ENCODE assay signal across 1 cellular context in the genomic region with DNA sequence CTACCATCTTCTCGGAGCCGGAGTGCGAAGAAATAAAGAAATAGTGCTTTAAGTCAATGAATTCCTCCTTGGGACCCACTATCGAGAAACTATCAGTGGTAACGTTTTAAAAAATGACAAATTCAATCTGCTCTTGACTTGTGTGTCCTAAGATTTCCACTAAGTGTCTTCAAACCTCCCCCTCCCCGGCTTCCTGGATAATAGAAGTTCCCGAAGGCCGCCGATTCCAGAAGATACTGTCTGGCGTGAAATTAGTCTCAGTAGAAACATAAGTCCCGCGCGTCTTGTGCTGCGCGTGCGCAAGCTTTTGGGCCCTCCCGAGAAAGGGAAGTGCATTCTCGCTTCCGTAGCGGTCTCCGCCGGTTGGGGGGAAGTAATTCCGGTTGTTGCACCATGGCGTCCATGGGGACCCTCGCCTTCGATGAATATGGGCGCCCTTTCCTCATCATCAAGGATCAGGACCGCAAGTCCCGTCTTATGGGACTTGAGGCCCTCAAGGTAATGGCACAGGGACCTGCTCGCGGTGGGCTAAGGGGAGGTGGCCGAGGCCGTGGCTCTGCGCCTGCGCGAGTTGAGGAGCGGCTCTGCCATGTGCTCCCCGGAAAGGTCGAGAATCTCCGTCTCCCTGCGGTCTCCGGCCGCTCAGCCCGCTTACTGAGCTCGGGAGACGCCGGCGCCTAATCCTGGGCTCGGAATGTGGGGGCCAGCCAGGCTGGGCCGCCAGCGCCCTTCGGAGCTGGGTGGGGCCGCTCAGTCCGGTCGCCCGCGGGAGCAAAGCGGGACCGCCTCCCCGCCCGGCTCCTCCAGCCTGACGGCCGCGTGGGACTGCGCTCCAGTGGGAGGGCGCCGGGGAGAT.
TF ChIP-seq lines count a peak whose summit lies in the region.

A gene (plus strand): TSS at position 333 of the 856 bp plus-strand sequence. CDS start 61 bp downstream, at position 394.

TF ChIP-seq in WTC11, 78 proteins besides CTCF, POLR2A, EP300 and RAD21 (continued from another document and continues in another):
- TF ChIP-seq, protein P1, sequence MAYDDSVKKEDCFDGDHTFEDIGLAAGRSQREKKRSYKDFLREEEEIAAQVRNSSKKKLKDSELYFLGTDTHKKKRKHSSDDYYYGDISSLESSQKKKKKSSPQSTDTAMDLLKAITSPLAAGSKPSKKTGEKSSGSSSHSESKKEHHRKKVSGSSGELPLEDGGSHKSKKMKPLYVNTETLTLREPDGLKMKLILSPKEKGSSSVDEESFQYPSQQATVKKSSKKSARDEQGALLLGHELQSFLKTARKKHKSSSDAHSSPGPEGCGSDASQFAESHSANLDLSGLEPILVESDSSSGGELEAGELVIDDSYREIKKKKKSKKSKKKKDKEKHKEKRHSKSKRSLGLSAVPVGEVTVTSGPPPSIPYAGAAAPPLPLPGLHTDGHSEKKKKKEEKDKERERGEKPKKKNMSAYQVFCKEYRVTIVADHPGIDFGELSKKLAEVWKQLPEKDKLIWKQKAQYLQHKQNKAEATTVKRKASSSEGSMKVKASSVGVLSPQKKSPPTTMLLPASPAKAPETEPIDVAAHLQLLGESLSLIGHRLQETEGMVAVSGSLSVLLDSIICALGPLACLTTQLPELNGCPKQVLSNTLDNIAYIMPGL (CRISPR knock-in tag; IDR thresholded peaks at IDR 0.05) = peak; percentile 72; the same call in 1 of the 2 replicates
- TF ChIP-seq ATF1 (CRISPR knock-in tag; IDR thresholded peaks at IDR 0.05) (no peak), JUN (CRISPR knock-in tag; IDR thresholded peaks at IDR 0.05) (peak; percentile 73; the same call in 1 of the 2 replicates), ELF4 (CRISPR knock-in tag; IDR thresholded peaks at IDR 0.05; ENCODE audit: low read depth) (peak; percentile 80; the same call in 1 of the 2 replicates), KAT7 (CRISPR knock-in tag; IDR thresholded peaks at IDR 0.05; ENCODE audit: borderline replicate concordance) (0 out of 2 replicates have a peak, but pooled peaks have one; percentile 62), PRRX2 (CRISPR knock-in tag; IDR thresholded peaks at IDR 0.05) (no peak), CREB1 (CRISPR knock-in tag; IDR thresholded peaks at IDR 0.05) (peak; percentile 59; the same call in 1 of the 2 replicates), TEAD4 (CRISPR knock-in tag; IDR thresholded peaks at IDR 0.05) (peak; percentile 44; the same call in 1 of the 2 replicates), ZNF232 (CRISPR knock-in tag; IDR thresholded peaks at IDR 0.05) (no peak), NR2C2 (CRISPR knock-in tag; IDR thresholded peaks at IDR 0.05) (no peak), ZNF219 (CRISPR knock-in tag; IDR thresholded peaks at IDR 0.05; ENCODE audit: borderline replicate concordance) (no peak), ZNF121 (CRISPR knock-in tag; IDR thresholded peaks at IDR 0.05) (no peak)
- TF ChIP-seq, protein P2, sequence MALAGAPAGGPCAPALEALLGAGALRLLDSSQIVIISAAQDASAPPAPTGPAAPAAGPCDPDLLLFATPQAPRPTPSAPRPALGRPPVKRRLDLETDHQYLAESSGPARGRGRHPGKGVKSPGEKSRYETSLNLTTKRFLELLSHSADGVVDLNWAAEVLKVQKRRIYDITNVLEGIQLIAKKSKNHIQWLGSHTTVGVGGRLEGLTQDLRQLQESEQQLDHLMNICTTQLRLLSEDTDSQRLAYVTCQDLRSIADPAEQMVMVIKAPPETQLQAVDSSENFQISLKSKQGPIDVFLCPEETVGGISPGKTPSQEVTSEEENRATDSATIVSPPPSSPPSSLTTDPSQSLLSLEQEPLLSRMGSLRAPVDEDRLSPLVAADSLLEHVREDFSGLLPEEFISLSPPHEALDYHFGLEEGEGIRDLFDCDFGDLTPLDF (CRISPR knock-in tag; IDR thresholded peaks at IDR 0.05) = no peak
- TF ChIP-seq, protein P3, sequence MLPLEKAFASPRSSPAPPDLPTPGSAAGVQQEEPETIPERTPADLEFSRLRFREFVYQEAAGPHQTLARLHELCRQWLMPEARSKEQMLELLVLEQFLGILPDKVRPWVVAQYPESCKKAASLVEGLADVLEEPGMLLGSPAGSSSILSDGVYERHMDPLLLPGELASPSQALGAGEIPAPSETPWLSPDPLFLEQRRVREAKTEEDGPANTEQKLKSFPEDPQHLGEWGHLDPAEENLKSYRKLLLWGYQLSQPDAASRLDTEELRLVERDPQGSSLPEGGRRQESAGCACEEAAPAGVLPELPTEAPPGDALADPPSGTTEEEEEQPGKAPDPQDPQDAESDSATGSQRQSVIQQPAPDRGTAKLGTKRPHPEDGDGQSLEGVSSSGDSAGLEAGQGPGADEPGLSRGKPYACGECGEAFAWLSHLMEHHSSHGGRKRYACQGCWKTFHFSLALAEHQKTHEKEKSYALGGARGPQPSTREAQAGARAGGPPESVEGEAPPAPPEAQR (CRISPR knock-in tag; IDR thresholded peaks at IDR 0.05) = no peak
- TF ChIP-seq, protein P4, sequence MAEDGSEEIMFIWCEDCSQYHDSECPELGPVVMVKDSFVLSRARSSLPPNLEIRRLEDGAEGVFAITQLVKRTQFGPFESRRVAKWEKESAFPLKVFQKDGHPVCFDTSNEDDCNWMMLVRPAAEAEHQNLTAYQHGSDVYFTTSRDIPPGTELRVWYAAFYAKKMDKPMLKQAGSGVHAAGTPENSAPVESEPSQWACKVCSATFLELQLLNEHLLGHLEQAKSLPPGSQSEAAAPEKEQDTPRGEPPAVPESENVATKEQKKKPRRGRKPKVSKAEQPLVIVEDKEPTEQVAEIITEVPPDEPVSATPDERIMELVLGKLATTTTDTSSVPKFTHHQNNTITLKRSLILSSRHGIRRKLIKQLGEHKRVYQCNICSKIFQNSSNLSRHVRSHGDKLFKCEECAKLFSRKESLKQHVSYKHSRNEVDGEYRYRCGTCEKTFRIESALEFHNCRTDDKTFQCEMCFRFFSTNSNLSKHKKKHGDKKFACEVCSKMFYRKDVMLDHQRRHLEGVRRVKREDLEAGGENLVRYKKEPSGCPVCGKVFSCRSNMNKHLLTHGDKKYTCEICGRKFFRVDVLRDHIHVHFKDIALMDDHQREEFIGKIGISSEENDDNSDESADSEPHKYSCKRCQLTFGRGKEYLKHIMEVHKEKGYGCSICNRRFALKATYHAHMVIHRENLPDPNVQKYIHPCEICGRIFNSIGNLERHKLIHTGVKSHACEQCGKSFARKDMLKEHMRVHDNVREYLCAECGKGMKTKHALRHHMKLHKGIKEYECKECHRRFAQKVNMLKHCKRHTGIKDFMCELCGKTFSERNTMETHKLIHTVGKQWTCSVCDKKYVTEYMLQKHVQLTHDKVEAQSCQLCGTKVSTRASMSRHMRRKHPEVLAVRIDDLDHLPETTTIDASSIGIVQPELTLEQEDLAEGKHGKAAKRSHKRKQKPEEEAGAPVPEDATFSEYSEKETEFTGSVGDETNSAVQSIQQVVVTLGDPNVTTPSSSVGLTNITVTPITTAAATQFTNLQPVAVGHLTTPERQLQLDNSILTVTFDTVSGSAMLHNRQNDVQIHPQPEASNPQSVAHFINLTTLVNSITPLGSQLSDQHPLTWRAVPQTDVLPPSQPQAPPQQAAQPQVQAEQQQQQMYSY (CRISPR knock-in tag; IDR thresholded peaks at IDR 0.05) = no peak
- TF ChIP-seq, protein P5, sequence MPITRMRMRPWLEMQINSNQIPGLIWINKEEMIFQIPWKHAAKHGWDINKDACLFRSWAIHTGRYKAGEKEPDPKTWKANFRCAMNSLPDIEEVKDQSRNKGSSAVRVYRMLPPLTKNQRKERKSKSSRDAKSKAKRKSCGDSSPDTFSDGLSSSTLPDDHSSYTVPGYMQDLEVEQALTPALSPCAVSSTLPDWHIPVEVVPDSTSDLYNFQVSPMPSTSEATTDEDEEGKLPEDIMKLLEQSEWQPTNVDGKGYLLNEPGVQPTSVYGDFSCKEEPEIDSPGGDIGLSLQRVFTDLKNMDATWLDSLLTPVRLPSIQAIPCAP (CRISPR knock-in tag; IDR thresholded peaks at IDR 0.05) = peak; percentile 78
- TF ChIP-seq, protein P6, sequence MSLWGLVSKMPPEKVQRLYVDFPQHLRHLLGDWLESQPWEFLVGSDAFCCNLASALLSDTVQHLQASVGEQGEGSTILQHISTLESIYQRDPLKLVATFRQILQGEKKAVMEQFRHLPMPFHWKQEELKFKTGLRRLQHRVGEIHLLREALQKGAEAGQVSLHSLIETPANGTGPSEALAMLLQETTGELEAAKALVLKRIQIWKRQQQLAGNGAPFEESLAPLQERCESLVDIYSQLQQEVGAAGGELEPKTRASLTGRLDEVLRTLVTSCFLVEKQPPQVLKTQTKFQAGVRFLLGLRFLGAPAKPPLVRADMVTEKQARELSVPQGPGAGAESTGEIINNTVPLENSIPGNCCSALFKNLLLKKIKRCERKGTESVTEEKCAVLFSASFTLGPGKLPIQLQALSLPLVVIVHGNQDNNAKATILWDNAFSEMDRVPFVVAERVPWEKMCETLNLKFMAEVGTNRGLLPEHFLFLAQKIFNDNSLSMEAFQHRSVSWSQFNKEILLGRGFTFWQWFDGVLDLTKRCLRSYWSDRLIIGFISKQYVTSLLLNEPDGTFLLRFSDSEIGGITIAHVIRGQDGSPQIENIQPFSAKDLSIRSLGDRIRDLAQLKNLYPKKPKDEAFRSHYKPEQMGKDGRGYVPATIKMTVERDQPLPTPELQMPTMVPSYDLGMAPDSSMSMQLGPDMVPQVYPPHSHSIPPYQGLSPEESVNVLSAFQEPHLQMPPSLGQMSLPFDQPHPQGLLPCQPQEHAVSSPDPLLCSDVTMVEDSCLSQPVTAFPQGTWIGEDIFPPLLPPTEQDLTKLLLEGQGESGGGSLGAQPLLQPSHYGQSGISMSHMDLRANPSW (CRISPR knock-in tag; conservative IDR thresholded peaks at IDR 0.05; ENCODE audit: low read depth) = no peak
- TF ChIP-seq, protein P7, sequence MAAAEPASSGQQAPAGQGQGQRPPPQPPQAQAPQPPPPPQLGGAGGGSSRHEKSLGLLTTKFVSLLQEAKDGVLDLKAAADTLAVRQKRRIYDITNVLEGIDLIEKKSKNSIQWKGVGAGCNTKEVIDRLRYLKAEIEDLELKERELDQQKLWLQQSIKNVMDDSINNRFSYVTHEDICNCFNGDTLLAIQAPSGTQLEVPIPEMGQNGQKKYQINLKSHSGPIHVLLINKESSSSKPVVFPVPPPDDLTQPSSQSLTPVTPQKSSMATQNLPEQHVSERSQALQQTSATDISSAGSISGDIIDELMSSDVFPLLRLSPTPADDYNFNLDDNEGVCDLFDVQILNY (CRISPR knock-in tag; IDR thresholded peaks at IDR 0.05) = peak; percentile 67; the same call in 1 of the 2 replicates
- TF ChIP-seq, protein P8, sequence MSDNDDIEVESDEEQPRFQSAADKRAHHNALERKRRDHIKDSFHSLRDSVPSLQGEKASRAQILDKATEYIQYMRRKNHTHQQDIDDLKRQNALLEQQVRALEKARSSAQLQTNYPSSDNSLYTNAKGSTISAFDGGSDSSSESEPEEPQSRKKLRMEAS (CRISPR knock-in tag; IDR thresholded peaks at IDR 0.05) = peak; percentile 95
- TF ChIP-seq, protein P9, sequence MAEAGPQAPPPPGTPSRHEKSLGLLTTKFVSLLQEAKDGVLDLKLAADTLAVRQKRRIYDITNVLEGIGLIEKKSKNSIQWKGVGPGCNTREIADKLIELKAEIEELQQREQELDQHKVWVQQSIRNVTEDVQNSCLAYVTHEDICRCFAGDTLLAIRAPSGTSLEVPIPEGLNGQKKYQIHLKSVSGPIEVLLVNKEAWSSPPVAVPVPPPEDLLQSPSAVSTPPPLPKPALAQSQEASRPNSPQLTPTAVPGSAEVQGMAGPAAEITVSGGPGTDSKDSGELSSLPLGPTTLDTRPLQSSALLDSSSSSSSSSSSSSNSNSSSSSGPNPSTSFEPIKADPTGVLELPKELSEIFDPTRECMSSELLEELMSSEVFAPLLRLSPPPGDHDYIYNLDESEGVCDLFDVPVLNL (CRISPR knock-in tag; IDR thresholded peaks at IDR 0.05; ENCODE audit: borderline replicate concordance, low read depth) = no peak
- TF ChIP-seq, protein P10, sequence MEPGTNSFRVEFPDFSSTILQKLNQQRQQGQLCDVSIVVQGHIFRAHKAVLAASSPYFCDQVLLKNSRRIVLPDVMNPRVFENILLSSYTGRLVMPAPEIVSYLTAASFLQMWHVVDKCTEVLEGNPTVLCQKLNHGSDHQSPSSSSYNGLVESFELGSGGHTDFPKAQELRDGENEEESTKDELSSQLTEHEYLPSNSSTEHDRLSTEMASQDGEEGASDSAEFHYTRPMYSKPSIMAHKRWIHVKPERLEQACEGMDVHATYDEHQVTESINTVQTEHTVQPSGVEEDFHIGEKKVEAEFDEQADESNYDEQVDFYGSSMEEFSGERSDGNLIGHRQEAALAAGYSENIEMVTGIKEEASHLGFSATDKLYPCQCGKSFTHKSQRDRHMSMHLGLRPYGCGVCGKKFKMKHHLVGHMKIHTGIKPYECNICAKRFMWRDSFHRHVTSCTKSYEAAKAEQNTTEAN (CRISPR knock-in tag; IDR thresholded peaks at IDR 0.05) = no peak
- TF ChIP-seq, protein P11, sequence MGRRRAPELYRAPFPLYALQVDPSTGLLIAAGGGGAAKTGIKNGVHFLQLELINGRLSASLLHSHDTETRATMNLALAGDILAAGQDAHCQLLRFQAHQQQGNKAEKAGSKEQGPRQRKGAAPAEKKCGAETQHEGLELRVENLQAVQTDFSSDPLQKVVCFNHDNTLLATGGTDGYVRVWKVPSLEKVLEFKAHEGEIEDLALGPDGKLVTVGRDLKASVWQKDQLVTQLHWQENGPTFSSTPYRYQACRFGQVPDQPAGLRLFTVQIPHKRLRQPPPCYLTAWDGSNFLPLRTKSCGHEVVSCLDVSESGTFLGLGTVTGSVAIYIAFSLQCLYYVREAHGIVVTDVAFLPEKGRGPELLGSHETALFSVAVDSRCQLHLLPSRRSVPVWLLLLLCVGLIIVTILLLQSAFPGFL (CRISPR knock-in tag; IDR thresholded peaks at IDR 0.05; ENCODE audit: borderline replicate concordance) = no peak
- TF ChIP-seq, protein P12, sequence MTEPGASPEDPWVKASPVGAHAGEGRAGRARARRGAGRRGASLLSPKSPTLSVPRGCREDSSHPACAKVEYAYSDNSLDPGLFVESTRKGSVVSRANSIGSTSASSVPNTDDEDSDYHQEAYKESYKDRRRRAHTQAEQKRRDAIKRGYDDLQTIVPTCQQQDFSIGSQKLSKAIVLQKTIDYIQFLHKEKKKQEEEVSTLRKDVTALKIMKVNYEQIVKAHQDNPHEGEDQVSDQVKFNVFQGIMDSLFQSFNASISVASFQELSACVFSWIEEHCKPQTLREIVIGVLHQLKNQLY (CRISPR knock-in tag; IDR thresholded peaks at IDR 0.05) = 0 out of 2 replicates have a peak, but pooled peaks have one; percentile 59
- TF ChIP-seq, protein P13, sequence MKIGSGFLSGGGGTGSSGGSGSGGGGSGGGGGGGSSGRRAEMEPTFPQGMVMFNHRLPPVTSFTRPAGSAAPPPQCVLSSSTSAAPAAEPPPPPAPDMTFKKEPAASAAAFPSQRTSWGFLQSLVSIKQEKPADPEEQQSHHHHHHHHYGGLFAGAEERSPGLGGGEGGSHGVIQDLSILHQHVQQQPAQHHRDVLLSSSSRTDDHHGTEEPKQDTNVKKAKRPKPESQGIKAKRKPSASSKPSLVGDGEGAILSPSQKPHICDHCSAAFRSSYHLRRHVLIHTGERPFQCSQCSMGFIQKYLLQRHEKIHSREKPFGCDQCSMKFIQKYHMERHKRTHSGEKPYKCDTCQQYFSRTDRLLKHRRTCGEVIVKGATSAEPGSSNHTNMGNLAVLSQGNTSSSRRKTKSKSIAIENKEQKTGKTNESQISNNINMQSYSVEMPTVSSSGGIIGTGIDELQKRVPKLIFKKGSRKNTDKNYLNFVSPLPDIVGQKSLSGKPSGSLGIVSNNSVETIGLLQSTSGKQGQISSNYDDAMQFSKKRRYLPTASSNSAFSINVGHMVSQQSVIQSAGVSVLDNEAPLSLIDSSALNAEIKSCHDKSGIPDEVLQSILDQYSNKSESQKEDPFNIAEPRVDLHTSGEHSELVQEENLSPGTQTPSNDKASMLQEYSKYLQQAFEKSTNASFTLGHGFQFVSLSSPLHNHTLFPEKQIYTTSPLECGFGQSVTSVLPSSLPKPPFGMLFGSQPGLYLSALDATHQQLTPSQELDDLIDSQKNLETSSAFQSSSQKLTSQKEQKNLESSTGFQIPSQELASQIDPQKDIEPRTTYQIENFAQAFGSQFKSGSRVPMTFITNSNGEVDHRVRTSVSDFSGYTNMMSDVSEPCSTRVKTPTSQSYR (CRISPR knock-in tag; IDR thresholded peaks at IDR 0.05) = 0 out of 2 replicates have a peak, but pooled peaks have one; percentile 53
